Comparison of ENCODE assay signal across 1 cellular context in the genomic region with DNA sequence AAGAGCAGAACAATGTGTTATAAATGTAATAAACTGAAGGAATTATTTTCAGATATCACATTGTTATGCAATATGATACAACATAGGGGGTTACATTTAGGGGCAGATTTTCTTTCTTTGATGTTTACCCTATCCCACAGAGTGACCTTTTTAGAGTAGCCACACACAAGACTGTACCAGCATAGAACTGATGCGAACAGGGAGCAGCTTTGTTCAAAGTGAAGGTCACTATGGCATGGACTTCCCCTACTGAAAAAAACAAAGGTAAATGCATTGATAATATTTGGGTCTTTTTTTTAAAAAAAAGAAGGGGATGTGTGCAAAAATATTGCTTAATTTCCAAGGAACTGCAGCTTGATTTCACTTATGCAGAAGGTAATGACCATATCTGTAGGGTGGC.
TF ChIP-seq lines count a peak whose summit lies in the region.

No MANE protein-coding gene starts in this region.

TF ChIP-seq in HCT116, 20 proteins besides CTCF, POLR2A, EP300 and RAD21 (continued from another document):
- TF ChIP-seq, protein P1, sequence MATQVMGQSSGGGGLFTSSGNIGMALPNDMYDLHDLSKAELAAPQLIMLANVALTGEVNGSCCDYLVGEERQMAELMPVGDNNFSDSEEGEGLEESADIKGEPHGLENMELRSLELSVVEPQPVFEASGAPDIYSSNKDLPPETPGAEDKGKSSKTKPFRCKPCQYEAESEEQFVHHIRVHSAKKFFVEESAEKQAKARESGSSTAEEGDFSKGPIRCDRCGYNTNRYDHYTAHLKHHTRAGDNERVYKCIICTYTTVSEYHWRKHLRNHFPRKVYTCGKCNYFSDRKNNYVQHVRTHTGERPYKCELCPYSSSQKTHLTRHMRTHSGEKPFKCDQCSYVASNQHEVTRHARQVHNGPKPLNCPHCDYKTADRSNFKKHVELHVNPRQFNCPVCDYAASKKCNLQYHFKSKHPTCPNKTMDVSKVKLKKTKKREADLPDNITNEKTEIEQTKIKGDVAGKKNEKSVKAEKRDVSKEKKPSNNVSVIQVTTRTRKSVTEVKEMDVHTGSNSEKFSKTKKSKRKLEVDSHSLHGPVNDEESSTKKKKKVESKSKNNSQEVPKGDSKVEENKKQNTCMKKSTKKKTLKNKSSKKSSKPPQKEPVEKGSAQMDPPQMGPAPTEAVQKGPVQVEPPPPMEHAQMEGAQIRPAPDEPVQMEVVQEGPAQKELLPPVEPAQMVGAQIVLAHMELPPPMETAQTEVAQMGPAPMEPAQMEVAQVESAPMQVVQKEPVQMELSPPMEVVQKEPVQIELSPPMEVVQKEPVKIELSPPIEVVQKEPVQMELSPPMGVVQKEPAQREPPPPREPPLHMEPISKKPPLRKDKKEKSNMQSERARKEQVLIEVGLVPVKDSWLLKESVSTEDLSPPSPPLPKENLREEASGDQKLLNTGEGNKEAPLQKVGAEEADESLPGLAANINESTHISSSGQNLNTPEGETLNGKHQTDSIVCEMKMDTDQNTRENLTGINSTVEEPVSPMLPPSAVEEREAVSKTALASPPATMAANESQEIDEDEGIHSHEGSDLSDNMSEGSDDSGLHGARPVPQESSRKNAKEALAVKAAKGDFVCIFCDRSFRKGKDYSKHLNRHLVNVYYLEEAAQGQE (IDR thresholded peaks at IDR 0.05; ENCODE audit: low read depth) = no peak
- no peak for TF ChIP-seq EZH2phosphoT487 (IDR thresholded peaks at IDR 0.05; ENCODE audit: borderline replicate concordance)
- no peak for TF ChIP-seq JUND (IDR thresholded peaks at IDR 0.05)
- no peak for TF ChIP-seq SP1 (IDR thresholded peaks at IDR 0.05; ENCODE audit: low read depth)
- no peak for TF ChIP-seq ZFX (IDR thresholded peaks at IDR 0.05)
- TF ChIP-seq, protein P2, sequence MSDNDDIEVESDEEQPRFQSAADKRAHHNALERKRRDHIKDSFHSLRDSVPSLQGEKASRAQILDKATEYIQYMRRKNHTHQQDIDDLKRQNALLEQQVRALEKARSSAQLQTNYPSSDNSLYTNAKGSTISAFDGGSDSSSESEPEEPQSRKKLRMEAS (IDR thresholded peaks at IDR 0.05) = no peak
- TF ChIP-seq CEBPB (IDR thresholded peaks at IDR 0.05; ENCODE audit: low read depth) = no peak
- TF ChIP-seq, protein P3, sequence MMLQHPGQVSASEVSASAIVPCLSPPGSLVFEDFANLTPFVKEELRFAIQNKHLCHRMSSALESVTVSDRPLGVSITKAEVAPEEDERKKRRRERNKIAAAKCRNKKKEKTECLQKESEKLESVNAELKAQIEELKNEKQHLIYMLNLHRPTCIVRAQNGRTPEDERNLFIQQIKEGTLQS (IDR thresholded peaks at IDR 0.05) = no peak
- TF ChIP-seq TCF7L2 (IDR thresholded peaks at IDR 0.05; ENCODE audit: borderline replicate concordance, extremely low read depth, insufficient read depth, insufficient read length) = no peak
- TF ChIP-seq FOSL1 (IDR thresholded peaks at IDR 0.05; ENCODE audit: low read depth) = no peak
- no peak for TF ChIP-seq EZH2 (IDR thresholded peaks at IDR 0.05)
- no peak for TF ChIP-seq EGR1 (IDR thresholded peaks at IDR 0.05; ENCODE audit: low read depth)
- no peak for TF ChIP-seq CBX3 (IDR thresholded peaks at IDR 0.05; ENCODE audit: low read depth)
- no peak for TF ChIP-seq SIN3A (IDR thresholded peaks at IDR 0.05; ENCODE audit: low read depth)
- TF ChIP-seq ELF1 (IDR thresholded peaks at IDR 0.05; ENCODE audit: borderline replicate concordance, low read depth) = no peak
- TF ChIP-seq, protein P4, sequence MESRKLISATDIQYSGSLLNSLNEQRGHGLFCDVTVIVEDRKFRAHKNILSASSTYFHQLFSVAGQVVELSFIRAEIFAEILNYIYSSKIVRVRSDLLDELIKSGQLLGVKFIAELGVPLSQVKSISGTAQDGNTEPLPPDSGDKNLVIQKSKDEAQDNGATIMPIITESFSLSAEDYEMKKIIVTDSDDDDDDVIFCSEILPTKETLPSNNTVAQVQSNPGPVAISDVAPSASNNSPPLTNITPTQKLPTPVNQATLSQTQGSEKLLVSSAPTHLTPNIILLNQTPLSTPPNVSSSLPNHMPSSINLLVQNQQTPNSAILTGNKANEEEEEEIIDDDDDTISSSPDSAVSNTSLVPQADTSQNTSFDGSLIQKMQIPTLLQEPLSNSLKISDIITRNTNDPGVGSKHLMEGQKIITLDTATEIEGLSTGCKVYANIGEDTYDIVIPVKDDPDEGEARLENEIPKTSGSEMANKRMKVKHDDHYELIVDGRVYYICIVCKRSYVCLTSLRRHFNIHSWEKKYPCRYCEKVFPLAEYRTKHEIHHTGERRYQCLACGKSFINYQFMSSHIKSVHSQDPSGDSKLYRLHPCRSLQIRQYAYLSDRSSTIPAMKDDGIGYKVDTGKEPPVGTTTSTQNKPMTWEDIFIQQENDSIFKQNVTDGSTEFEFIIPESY (IDR thresholded peaks at IDR 0.05; ENCODE audit: extremely low read depth, insufficient replicate concordance, low read length) = no peak
